29 cellular contexts compared by ENCODE assay signal in the genomic region with DNA sequence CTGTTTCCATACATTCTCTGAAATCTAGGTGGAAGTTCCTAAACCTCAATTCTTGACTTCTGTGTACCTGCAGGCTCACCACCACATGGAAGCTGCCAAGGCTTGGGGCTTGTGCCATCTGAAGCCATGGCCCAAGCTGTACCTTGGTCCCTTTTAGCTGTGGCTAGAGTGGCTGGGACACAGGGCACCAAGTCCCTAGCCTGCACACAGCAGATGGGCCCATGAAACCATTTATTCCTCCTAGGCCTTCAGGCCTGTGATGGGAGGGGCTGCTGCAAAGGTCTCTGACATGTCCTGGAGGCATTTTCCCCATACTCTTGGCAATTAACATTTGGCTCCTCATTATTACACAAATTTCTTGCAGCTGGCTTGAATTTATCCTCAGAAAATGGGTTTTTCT.
"Had no signal": no experiment of that assay in that cellular context is flagged by ENCODE, and none has a peak within 500 bp of the region (broad histone marks: within the 10 kb centered on the region; RNA-seq: fewer than 3 reads in every experiment).

No MANE protein-coding gene starts in this region.

- H3K4me1 Mint-ChIP-seq: stimulated activated effector memory CD8-positive, alpha-beta T cell treated with anti-CD3 and anti-CD28 coated beads, Interleukin-12 subunit alpha, Interleukin-12 subunit beta, amount 100 ng/mL, for 72 hours; stimulated activated memory B cell treated with anti-CD40 and anti-IgM and Interleukin-4, amounts not matched to agents 10 μg/mL and 1 μg/mL and 100 μg/mL, for 72 hours; stimulated activated naive B cell treated with anti-CD40 and anti-IgM and Interleukin-4, amounts not matched to agents 10 μg/mL and 1 μg/mL and 100 μg/mL, for 72 hours; stimulated activated naive CD8-positive, alpha-beta T cell treated with anti-CD3 and anti-CD28 coated beads, Interleukin-15, amount 100 ng/mL, for 72 hours had no signal

- H3K9me3 Mint-ChIP-seq: stimulated activated naive CD8-positive, alpha-beta T cell treated with anti-CD3 and anti-CD28 coated beads, Interleukin-15, Interleukin-2, amounts not matched to agents 100 ng/mL and 50 ng/mL, for 24 hours had no signal

- H3K27me3 Mint-ChIP-seq: stimulated activated memory B cell treated with anti-CD40 and anti-IgM and Interleukin-4, amounts not matched to agents 10 μg/mL and 1 μg/mL and 100 μg/mL, for 72 hours; stimulated activated naive B cell treated with anti-CD40 and anti-IgM and Interleukin-4, amounts not matched to agents 10 μg/mL and 1 μg/mL and 100 μg/mL, for 72 hours; stimulated activated naive CD8-positive, alpha-beta T cell treated with anti-CD3 and anti-CD28 coated beads, Interleukin-15, amount 100 ng/mL, for 72 hours; stimulated activated naive CD8-positive, alpha-beta T cell treated with anti-CD3 and anti-CD28 coated beads, Interleukin-15, Interleukin-2, amounts not matched to agents 100 ng/mL and 50 ng/mL, for 24 hours had no signal

- H3K36me3 Mint-ChIP-seq: stimulated activated effector memory CD8-positive, alpha-beta T cell treated with anti-CD3 and anti-CD28 coated beads, Interleukin-12 subunit alpha, Interleukin-12 subunit beta, amount 100 ng/mL, for 72 hours; type B pancreatic cell had no signal

- H3K4me1 ChIP-seq: stomach, suprapubic skin, testis, thyroid gland, tibial nerve, transverse colon, upper lobe of left lung, upper lobe of right lung, uterus, vagina had no signal

- H3K36me3 ChIP-seq: stomach, suprapubic skin, thoracic aorta, thyroid gland, tibial artery, tibial nerve, transverse colon, upper lobe of left lung, upper lobe of right lung, uterus, vagina had no signal

- H3K27ac Mint-ChIP-seq: stimulated activated effector memory CD8-positive, alpha-beta T cell treated with anti-CD3 and anti-CD28 coated beads, Interleukin-12 subunit alpha, Interleukin-12 subunit beta, amount 100 ng/mL, for 72 hours; stimulated activated memory B cell treated with anti-CD40 and anti-IgM and Interleukin-4, amounts not matched to agents 10 μg/mL and 1 μg/mL and 100 μg/mL, for 72 hours; stimulated activated naive B cell treated with anti-CD40 and anti-IgM and Interleukin-4, amounts not matched to agents 10 μg/mL and 1 μg/mL and 100 μg/mL, for 72 hours; stimulated activated naive CD8-positive, alpha-beta T cell treated with anti-CD3 and anti-CD28 coated beads, Interleukin-15, amount 100 ng/mL, for 72 hours; stimulated activated naive CD8-positive, alpha-beta T cell treated with anti-CD3 and anti-CD28 coated beads, Interleukin-15, Interleukin-2, amounts not matched to agents 100 ng/mL and 50 ng/mL, for 24 hours; type B pancreatic cell had no signal

- H3K9me3 ChIP-seq: suprapubic skin, testis, thoracic aorta, thyroid gland, tibial artery, upper lobe of right lung, uterus, vagina had no signal

- H3K27ac ChIP-seq: stomach, suprapubic skin, testis, thoracic aorta, thyroid gland, tibial artery, tibial nerve, transverse colon, upper lobe of left lung, upper lobe of right lung, uterus, vagina had no signal

- FAIRE-seq: urothelium cell line had no signal

- DNase-seq: stimulated activated CD4-positive, alpha-beta T cell treated with anti-CD3 and anti-CD28 coated beads, Interleukin-2, amount 100 ng/mL, for 48 hours; stimulated activated CD4-positive, alpha-beta T cell treated with anti-CD3 and anti-CD28 coated beads, Interleukin-4, amount 100 ng/mL, for 1 hour; stimulated activated CD4-positive, alpha-beta T cell treated with anti-CD3 and anti-CD28 coated beads, Interleukin-4, amount 100 ng/mL, for 24 hours; stimulated activated CD4-positive, alpha-beta T cell treated with anti-CD3 and anti-CD28 coated beads, Interleukin-4, amount 100 ng/mL, for 4 hours; stimulated activated CD8-positive, alpha-beta memory T cell treated with anti-CD3 and anti-CD28 coated beads, Interleukin-4, amount 100 ng/mL, for 48 hours; stimulated activated naive B cell treated with anti-CD40 and anti-IgM and Interleukin-4, amounts not matched to agents 10 μg/mL and 1 μg/mL and 100 μg/mL, for 72 hours; stimulated activated naive CD4-positive, alpha-beta T cell; stimulated activated naive CD4-positive, alpha-beta T cell treated with Interleukin-2 at 50 U/mL for 16 hours; stimulated activated naive CD8-positive, alpha-beta T cell treated with anti-CD3 and anti-CD28 coated beads, Interleukin-15, amount 100 ng/mL, for 72 hours; stimulated activated naive CD8-positive, alpha-beta T cell treated with anti-CD3 and anti-CD28 coated beads, Interleukin-15, Interleukin-2, amounts not matched to agents 100 U/mL and 50 U/mL, for 24 hours; stomach; substantia nigra; testis; thyroid gland; tibial artery; transverse colon; trophoblast cell; upper lobe of left lung; upper lobe of right lung; uterus had no signal

- H3K4me3 ChIP-seq: stomach, suprapubic skin, testis, thoracic aorta, thyroid gland, tibial artery, tibial nerve, transverse colon, upper lobe of left lung, upper lobe of right lung, uterus, vagina had no signal

- ATAC-seq: stimulated activated effector memory CD8-positive, alpha-beta T cell treated with anti-CD3 and anti-CD28 coated beads, Interleukin-12 subunit alpha, Interleukin-12 subunit beta, amount 100 ng/mL, for 72 hours; stimulated activated memory B cell treated with anti-CD40 and anti-IgM and Interleukin-4, amounts not matched to agents 10 μg/mL and 1 μg/mL and 100 μg/mL, for 72 hours; stimulated activated naive B cell treated with anti-CD40 and anti-IgM and Interleukin-4, amounts not matched to agents 10 μg/mL and 1 μg/mL and 100 μg/mL, for 72 hours; stimulated activated naive CD8-positive, alpha-beta T cell treated with anti-CD3 and anti-CD28 coated beads, Interleukin-15, amount 100 ng/mL, for 72 hours; stimulated activated naive CD8-positive, alpha-beta T cell treated with anti-CD3 and anti-CD28 coated beads, Interleukin-15, Interleukin-2, amounts not matched to agents 100 U/mL and 50 U/mL, for 24 hours; upper lobe of right lung had no signal

- H3K27me3 ChIP-seq: stomach, suprapubic skin, testis, thyroid gland, tibial artery, tibial nerve, transverse colon, upper lobe of left lung, upper lobe of right lung, uterus, vagina had no signal

- H3K4me3 Mint-ChIP-seq: stimulated activated effector memory CD8-positive, alpha-beta T cell treated with anti-CD3 and anti-CD28 coated beads, Interleukin-12 subunit alpha, Interleukin-12 subunit beta, amount 100 ng/mL, for 72 hours; stimulated activated memory B cell treated with anti-CD40 and anti-IgM and Interleukin-4, amounts not matched to agents 10 μg/mL and 1 μg/mL and 100 μg/mL, for 72 hours; stimulated activated naive B cell treated with anti-CD40 and anti-IgM and Interleukin-4, amounts not matched to agents 10 μg/mL and 1 μg/mL and 100 μg/mL, for 72 hours; stimulated activated naive CD8-positive, alpha-beta T cell treated with anti-CD3 and anti-CD28 coated beads, Interleukin-15, amount 100 ng/mL, for 72 hours; stimulated activated naive CD8-positive, alpha-beta T cell treated with anti-CD3 and anti-CD28 coated beads, Interleukin-15, Interleukin-2, amounts not matched to agents 100 ng/mL and 50 ng/mL, for 24 hours; type B pancreatic cell had no signal
